Comparison of ENCODE assay signal across 8 cellular contexts in genomic region chr15:89090791-89091666, GRCh38. TPM values are rescaled to one million over a fixed set of nuclear protein-coding genes. Genes with fewer than 3 reads are reported as not detected.
A peak's percentile ranks its signal among the peaks of the same experiment; 100 is the strongest.
DNase-seq lines count a peak whose midpoint lies in the region; TF ChIP-seq lines count a peak whose summit lies in the region.

No MANE protein-coding gene starts in this region.

- no peaks in the 10 kb centered on the region for H3K9me3 ChIP-seq in subcutaneous abdominal adipose tissue (ENCODE audit: control insufficient read depth in 5 of 5, low read length in 5 of 5)

- peak overlapping the region; percentile 82 for H3K4me3 ChIP-seq in LNCaP clone FGC (ENCODE audit: low read depth, low read length)
- H3K4me3 ChIP-seq in WI38 (ENCODE audit: low read depth, low read length), result peak overlapping the region; percentile 30
- H3K4me3 ChIP-seq in subcutaneous abdominal adipose tissue (ENCODE audit: low read depth in 1 of 5, low read length in 5 of 5), result peak overlapping the region; percentile 30 to 53 (median 40)

- H3K9ac ChIP-seq in subcutaneous abdominal adipose tissue (ENCODE audit: low read length in 5 of 5), result peak overlapping the region; percentile 26 to 64 (median 57)

- H3K27ac ChIP-seq in subcutaneous abdominal adipose tissue (ENCODE audit: low read depth, low read length), result peak overlapping the region; percentile 79

- H3K27me3 ChIP-seq in subcutaneous abdominal adipose tissue (ENCODE audit: control insufficient read depth in 5 of 5, insufficient read depth in 4 of 5, low read length in 5 of 5), result no peaks in the 10 kb centered on the region

- H3K36me3 ChIP-seq in subcutaneous abdominal adipose tissue (ENCODE audit: control insufficient read depth in 5 of 5, insufficient read depth in 5 of 5, low read length in 5 of 5), result no peaks in the 10 kb centered on the region

- peaks cover 8 to 58% (median 45%) of the 10 kb centered on the region in 5 donors for H3K4me1 ChIP-seq in subcutaneous abdominal adipose tissue (ENCODE audit: control insufficient read depth in 5 of 5, insufficient read depth in 5 of 5, low read length in 5 of 5)

- peak; percentile 85 for DNase-seq in G401 (ENCODE audit: low spot score)
- DNase-seq in LNCaP clone FGC (ENCODE audit: low read depth), result peak; percentile 92
- peak; percentile 31 for DNase-seq in effector CD4-positive, alpha-beta T cell
- peak; percentile 57 for DNase-seq in midbrain (lab: John Stamatoyannopoulos, UW)
- DNase-seq in NCI-H345 (lab: John Stamatoyannopoulos, UW), result no peak
- DNase-seq in NCI-H2171 (lab: John Stamatoyannopoulos, UW), result no peak

- TF ChIP-seq CTCF in LNCaP clone FGC (IDR thresholded peaks at IDR 0.05; ENCODE audit: control insufficient read depth, extremely low read depth, insufficient read depth), result no peak
- TF ChIP-seq CTCF in WI38 (IDR thresholded peaks at IDR 0.05; ENCODE audit: low read depth, low read length), result no peak

- in situ Hi-C loops in G401 (cut with HindIII; ENCODE audit: low sequenced_read_pairs), result no loop called here

RNA-seq across cellular contexts. Expression of gene ABHD2, which starts 2.8 kb away (rescaled TPM):
- 11.0 and 12.4 TPM in 2 replicates for total RNA-seq in G401 (2014; rRNA removed; shearing (Covaris generic))

Comparison
In these comparisons a context has a peak if more than half of its experiments do, and no peak if none do; other contexts are left out.
1. DNase-seq: peak in G401 (single experiment), LNCaP clone FGC (single experiment), effector CD4-positive, alpha-beta T cell (single experiment) and midbrain (single experiment); none in NCI-H345 (single experiment) and NCI-H2171 (single experiment).
2. H3K4me3 ChIP-seq: peak in every context shown above with its lines; median percentile 82 in LNCaP clone FGC; 40 in subcutaneous abdominal adipose tissue; 30 in WI38.